ENCODE assay signal across 9 cellular contexts in the genomic region with DNA sequence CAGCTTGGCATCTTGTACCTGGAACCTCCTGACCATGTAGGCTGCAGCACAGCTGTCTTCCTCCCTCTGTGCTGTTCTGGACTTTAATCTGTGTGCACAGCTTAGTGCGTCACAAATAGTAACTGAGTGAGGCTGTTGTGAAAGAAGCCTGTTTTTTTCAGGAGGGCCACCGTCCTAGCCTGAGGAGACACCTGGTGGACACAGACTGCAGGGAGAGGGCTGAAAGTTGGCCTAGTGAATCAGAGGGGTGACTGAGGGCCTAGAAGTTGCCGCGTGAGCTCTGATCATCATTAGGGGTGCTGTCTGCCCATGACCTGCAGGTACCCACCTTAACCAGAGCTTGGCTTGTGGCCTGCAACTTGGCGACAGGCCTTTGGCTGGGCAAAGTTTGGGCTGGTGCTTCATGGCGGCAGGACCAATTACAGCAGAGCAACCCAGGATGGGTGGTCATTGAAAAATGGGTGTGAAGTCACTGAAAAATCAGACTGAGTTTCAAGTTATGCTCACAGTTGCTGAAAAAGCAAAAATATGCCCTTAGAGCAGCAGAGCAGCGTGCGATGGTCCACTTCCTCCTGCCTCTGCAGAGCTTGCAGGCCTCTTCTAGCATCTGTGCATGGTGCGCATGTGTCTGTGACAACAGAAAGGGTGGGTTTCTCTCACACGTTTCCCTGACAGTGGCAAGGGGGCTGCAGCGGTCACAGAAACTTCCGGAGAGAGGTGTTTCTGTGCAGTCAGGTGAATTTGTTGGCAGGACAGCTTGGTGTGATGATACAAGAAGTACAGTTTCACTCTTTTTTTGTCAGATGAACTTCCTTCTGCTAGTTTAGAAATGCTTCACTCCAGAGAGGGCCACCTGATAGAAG. TPM values are rescaled to one million over a fixed set of nuclear protein-coding genes. Genes with fewer than 3 reads are reported as not detected.
DNase-seq lines count a peak whose midpoint lies in the region; ATAC-seq and TF ChIP-seq lines count a peak whose summit lies in the region.
"Had no signal": no experiment of that assay in that cellular context is flagged by ENCODE, and none has a peak within 500 bp of the region (broad histone marks: within the 10 kb centered on the region; RNA-seq: fewer than 3 reads in every experiment).

No MANE protein-coding gene starts in this region.

- H3K36me3 ChIP-seq in PC-9 (ENCODE audit: low read depth) = no peaks in the 10 kb centered on the region
- H3K36me3 ChIP-seq: cardiac muscle cell had no signal

- H3K27ac ChIP-seq in PC-9 = no peak overlapping the region
- H3K27ac ChIP-seq: cardiac muscle cell had no signal

- H3K79me2 ChIP-seq in PC-9 (ENCODE audit: low read depth) = no peaks in the 10 kb centered on the region

- H3K9me2 ChIP-seq in PC-9 (ENCODE audit: insufficient read depth) = no peaks in the 10 kb centered on the region

- H3K4me2 ChIP-seq in PC-9 = no peak overlapping the region

- TF ChIP-seq CTCF in GM10266 (IDR thresholded peaks at IDR 0.05; ENCODE audit: control insufficient read depth, insufficient read depth, low read depth, missing control alignments) = no peak
- no peak for TF ChIP-seq CTCF in PC-9 (conservative IDR thresholded peaks at IDR 0.05)

- H3F3A ChIP-seq in PC-9 (ENCODE audit: insufficient read depth, low read depth) = no peaks in the 10 kb centered on the region

- intact Hi-C loops in left ventricle myocardium superior (cut with micrococcal nuclease) = no loop called here
- intact Hi-C loops in PC-9 (cut with micrococcal nuclease; ENCODE audit: unreplicated experiment) = no loop called here

- ATAC-seq in GM21447 (IDR thresholded peaks at IDR 0.05; ENCODE audit: unreplicated experiment) = peak; percentile 77
- ATAC-seq in HG03469 (IDR thresholded peaks at IDR 0.05; ENCODE audit: unreplicated experiment) = peak; percentile 41
- ATAC-seq in left ventricle myocardium superior = peak; percentile 55

- H3K27me3 ChIP-seq in PC-9 (ENCODE audit: insufficient read depth, low read depth) = no peaks in the 10 kb centered on the region

- no peak overlapping the region for H2AFZ ChIP-seq in PC-9

- H4K20me1 ChIP-seq in PC-9 (ENCODE audit: insufficient read depth) = no peaks in the 10 kb centered on the region

- BruUV-seq in PC-9 (replicated peaks; lab: Mats Ljungman, UMichigan) = no TSS peak

- no peak overlapping the region for H3K4me3 ChIP-seq in PC-9
- H3K4me3 ChIP-seq: cardiac muscle cell had no signal

- H3K9me3 ChIP-seq in PC-9 (ENCODE audit: insufficient read depth, low read depth) = no peaks in the 10 kb centered on the region

- DNase-seq in GM10266 (ENCODE audit: extremely low spot score) = peak; percentile 65
- no peak for DNase-seq in left ventricle myocardium superior
- DNase-seq in PC-9 = no peak
- DNase-seq in occipital lobe (lab: John Stamatoyannopoulos, UW) = no peak
- DNase-seq in stimulated activated CD4-positive, alpha-beta T cell treated with anti-CD3 and anti-CD28 coated beads, Interleukin-4, amount 100 ng/mL, for 1 hour = no peak
- DNase-seq in HEK293T (ENCODE audit: extremely low spot score) = no peak

- 0 out of 2 replicates have a peak, but pooled peaks cover 5% of the 10 kb centered on the region for H3K4me1 ChIP-seq in PC-9 (replicated peaks; ENCODE audit: insufficient read depth)

- POLR2A ChIA-PET in PC-9 (lab: Charles Lee; ENCODE audit: unreplicated experiment) = no interaction called here
- POLR2A ChIA-PET in HEK293T (lab: Yijun Ruan, JAX) = interaction anchor here (1.2 kb wide), 1 partner anchor 26 kb away, joined by 4 read pairs; a partner anchor contains a TSS

- CTCF ChIA-PET in PC-9 (lab: Charles Lee) = no interaction called here
- CTCF ChIA-PET in HEK293T (lab: Yijun Ruan, JAX) = interaction anchor here (1.4 to 3.6 kb wide), 4 partner anchors 10 to 25 kb away, joined by 5 to 17 read pairs (median 10); a partner anchor contains a TSS

TF ChIP-seq in HEK293T, 16 proteins besides CTCF, POLR2A, EP300 and RAD21:
- TF ChIP-seq FOXM1 (IDR thresholded peaks at IDR 0.05; ENCODE audit: borderline replicate concordance) = no peak

RNA-seq across cellular contexts. Expression of a gene that starts 9.6 kb away (rescaled TPM):
- total RNA-seq in left ventricle myocardium superior = 0.32 TPM
- 0.04 TPM in 1 of 2 replicates, not detected in the other for total RNA-seq in PC-9 (2021)
- 0.16 TPM for total RNA-seq in occipital lobe

RNA-seq across cellular contexts. Expression of a gene that starts 25.7 kb away (rescaled TPM):
- total RNA-seq in left ventricle myocardium superior = 20.2 TPM
- total RNA-seq in PC-9 (2021) = 16.2 and 18.0 TPM in 2 replicates
- total RNA-seq in occipital lobe = 10.3 TPM
